Comparison of ENCODE assay signal across 16 cellular contexts in the genomic region with DNA sequence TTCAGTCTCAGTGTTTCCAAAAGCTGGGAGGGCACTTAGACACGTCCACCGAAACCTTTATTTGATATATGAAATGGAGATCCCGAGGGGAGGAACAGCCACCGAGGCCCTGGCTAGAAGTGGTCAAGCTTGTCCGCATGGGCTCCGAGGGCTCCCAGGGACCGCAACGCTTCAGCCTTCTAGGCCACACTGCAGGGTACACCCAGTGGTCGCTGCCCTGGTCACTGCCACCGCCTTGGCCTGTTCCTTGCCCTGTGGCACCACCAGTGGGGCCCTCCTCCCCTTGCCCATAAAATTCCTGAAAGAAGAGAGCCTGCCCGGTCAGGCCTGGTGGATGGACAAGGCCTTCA. TPM values are rescaled to one million over a fixed set of nuclear protein-coding genes. Genes with fewer than 3 reads are reported as not detected.
A peak's percentile ranks its signal among the peaks of the same experiment; 100 is the strongest.
DNase-seq lines count a peak whose midpoint lies in the region; ATAC-seq and TF ChIP-seq lines count a peak whose summit lies in the region.
"Had no signal": no experiment of that assay in that cellular context is flagged by ENCODE, and none has a peak within 500 bp of the region (broad histone marks: within the 10 kb centered on the region; RNA-seq: fewer than 3 reads in every experiment).

No MANE protein-coding gene starts in this region.

- H4K20me1 ChIP-seq in BLaER1 treated with 17β-estradiol and CSF1 and Interleukin-3, amounts not matched to agents 10 nM and 100 nM: no peaks in the 10 kb centered on the region

- peaks cover 0 to 9% (median 0%) of the 10 kb centered on the region in 11 experiments; a peak in 1 of 22 replicates for H3K36me3 ChIP-seq in BLaER1 treated with 17β-estradiol and CSF1 and Interleukin-3, amounts not matched to agents 10 nM and 100 nM
- no peaks in the 10 kb centered on the region for H3K36me3 ChIP-seq in body of pancreas (replicated peaks in 1 of 2; ENCODE audit: insufficient read depth in 1 of 2, low read depth in 2 of 2)
- no peaks in the 10 kb centered on the region for H3K36me3 ChIP-seq in muscle layer of duodenum (ENCODE audit: control insufficient read depth in 1 of 2, insufficient read depth in 2 of 2, low read length in 2 of 2)
- no peaks in the 10 kb centered on the region for H3K36me3 ChIP-seq in spleen
- H3K36me3 ChIP-seq: HAP-1 had no signal

- DNase-seq in body of pancreas: no peak
- DNase-seq in spleen: peak; percentile 64
- DNase-seq in right cardiac atrium: no peak
- DNase-seq in COLO829 (ENCODE audit: low spot score): no peak
- DNase-seq in KG1 (lab: John Stamatoyannopoulos, UW): no peak
- DNase-seq: Caco-2; EL; NCI-H1417 treated with DMSO at 0.1 percent for 48 hours; NCI-H1930; NCI-H446; NK-92 treated with Interleukin-12 subunit alpha and Interleukin-12 subunit beta, amount 100 ng/mL, for 24 hours; OCI-M1 had no signal

- WGBS in body of pancreas, 2 donors: 34 to 41% methylated on average over 5 to 11 of the region's 11 CpGs
- WGBS in spleen, 5 donors: 80 to 90% (median 89%) methylated on average over 9 to 11 of the region's 11 CpGs
- WGBS in right cardiac atrium: 88% methylated on average over 11 of the region's 11 CpGs

- peaks cover 17 to 72% (median 60%) of the 10 kb centered on the region in 10 experiments for H3K4me1 ChIP-seq in BLaER1 treated with 17β-estradiol and CSF1 and Interleukin-3, amounts not matched to agents 10 nM and 100 nM
- H3K4me1 ChIP-seq in body of pancreas (peaks cover 48% of the 10 kb centered on the region), muscle layer of duodenum (ENCODE audit: control insufficient read depth in 1 of 2, insufficient read depth in 2 of 2, low read length in 2 of 2) (peaks cover 0 to 5% of the 10 kb centered on the region in 2 donors), spleen (no peaks in the 10 kb centered on the region), right cardiac atrium (ENCODE audit: control insufficient read depth, insufficient read depth, low read length) (no peaks in the 10 kb centered on the region)
- H3K4me1 ChIP-seq: HAP-1 had no signal

- no peaks in the 10 kb centered on the region for H3K27me3 ChIP-seq in BLaER1 treated with 17β-estradiol and CSF1 and Interleukin-3, amounts not matched to agents 10 nM and 100 nM
- H3K27me3 ChIP-seq in body of pancreas (no peaks in the 10 kb centered on the region), muscle layer of duodenum (ENCODE audit: low read depth, low read length) (no peaks in the 10 kb centered on the region), spleen (replicated peaks in 1 of 7) (no peaks in the 10 kb centered on the region), right cardiac atrium (ENCODE audit: control insufficient read depth, insufficient read depth) (no peaks in the 10 kb centered on the region)

- peak overlapping the region in 3 of 11 experiments; percentile 11 to 37 (median 30); a peak in 5 of 22 replicates for H3K9ac ChIP-seq in BLaER1 treated with 17β-estradiol and CSF1 and Interleukin-3, amounts not matched to agents 10 nM and 100 nM

- TF ChIP-seq CTCF in body of pancreas (IDR thresholded peaks at IDR 0.05) (no peak), spleen (IDR thresholded peaks at IDR 0.05 in 8 of 11, conservative IDR thresholded peaks at IDR 0.05 in 3 of 11) (no peak)

- H3K9me3 ChIP-seq in BLaER1 treated with 17β-estradiol and CSF1 and Interleukin-3, amounts not matched to agents 10 nM and 100 nM (replicated peaks in 1 of 11): peaks cover 16 to 27% (median 21%) of the 10 kb centered on the region in 11 experiments
- H3K9me3 ChIP-seq in body of pancreas (no peaks in the 10 kb centered on the region), muscle layer of duodenum (ENCODE audit: control insufficient read depth in 1 of 2, low read length in 2 of 2) (no peaks in the 10 kb centered on the region), spleen (no peaks in the 10 kb centered on the region), right cardiac atrium (ENCODE audit: control insufficient read depth, low read length) (no peaks in the 10 kb centered on the region)

- intact Hi-C loops in body of pancreas (cut with DNase I) (no loop called here), spleen (cut with DNase I; ENCODE audit: low total_unique reads) (no loop called here), right cardiac atrium (cut with DNase I) (no loop called here)

- H3K4me3 ChIP-seq in BLaER1 treated with 17β-estradiol and CSF1 and Interleukin-3, amounts not matched to agents 10 nM and 100 nM: peak overlapping the region in 2 of 10 experiments; percentile 36 to 37; a peak in 2 of 20 replicates
- H3K4me3 ChIP-seq in body of pancreas (no peak overlapping the region), muscle layer of duodenum (ENCODE audit: low read depth in 1 of 2, low read length in 2 of 2) (no peak overlapping the region), spleen (no peak overlapping the region), right cardiac atrium (ENCODE audit: low read length) (no peak overlapping the region)
- H3K4me3 ChIP-seq: HAP-1 had no signal

- H3K27ac ChIP-seq in BLaER1 treated with 17β-estradiol and CSF1 and Interleukin-3, amounts not matched to agents 10 nM and 100 nM: peak overlapping the region in 1 of 11 experiments; percentile 42; a peak in 2 of 22 replicates
- H3K27ac ChIP-seq in body of pancreas: peak overlapping the region; percentile 74 to 82 (median 80)
- H3K27ac ChIP-seq in muscle layer of duodenum (ENCODE audit: low read length): peak overlapping the region; percentile 29
- H3K27ac ChIP-seq in spleen: no peak overlapping the region
- no peak overlapping the region for H3K27ac ChIP-seq in right cardiac atrium (ENCODE audit: low read length)

- ATAC-seq in body of pancreas: peak; percentile 1
- ATAC-seq in right cardiac atrium: no peak
- ATAC-seq in GM19023 (IDR thresholded peaks at IDR 0.05; ENCODE audit: unreplicated experiment): no peak

- peak overlapping the region in 10 of 11 experiments; percentile 2 to 97 (median 88); a peak in 18 of 22 replicates for H3K4me2 ChIP-seq in BLaER1 treated with 17β-estradiol and CSF1 and Interleukin-3, amounts not matched to agents 10 nM and 100 nM

- no peak for TF ChIP-seq POLR2A in body of pancreas (IDR thresholded peaks at IDR 0.05)
- TF ChIP-seq POLR2A in spleen (IDR thresholded peaks at IDR 0.05): no peak

RNA-seq across cellular contexts. Expression of gene SMPD3, which starts 43.8 kb away (rescaled TPM):
- total RNA-seq in body of pancreas (1 to 10 TPM; 1.3 to 4.6 TPM), spleen (1 to 10 TPM in 6 of 7 donors, under 1 TPM in 1; 0.66 to 6.5 (median 2.9) TPM), right cardiac atrium (under 1 TPM; 0.17 to 0.94 (median 0.51) TPM)
- polyA plus RNA-seq in spleen (1 to 10 TPM in 2 of 3 donors, under 1 TPM in 1; 0.86 to 1.4 (median 1.3) TPM), right cardiac atrium (0.14 TPM)

RNA-seq across cellular contexts. Expression of gene ZFP90, which starts 47.0 kb away (rescaled TPM):
- total RNA-seq in body of pancreas (10 to 100 TPM; 13.7 to 34.9 TPM), spleen (10 to 100 TPM; 21.5 to 53.1 (median 28.2) TPM), right cardiac atrium (10 to 100 TPM; 12.2 to 14.3 (median 12.5) TPM)
- polyA plus RNA-seq in spleen (10 to 100 TPM in 1 of 3 donors, 1 to 10 TPM in 2; 7.3 to 10.0 (median 9.9) TPM), right cardiac atrium (8.4 TPM)

Comparison
In these comparisons a context has a peak if more than half of its experiments do, and no peak if none do; other contexts are left out.
1. H3K27ac ChIP-seq: peak in body of pancreas (4 of 4) and muscle layer of duodenum (single experiment); none in spleen (0 of 8) and right cardiac atrium (single experiment).